8 cellular contexts compared by ENCODE assay signal in genomic region chr22:43883012-43883661, GRCh38. TPM values are rescaled to one million over a fixed set of nuclear protein-coding genes. Genes with fewer than 3 reads are reported as not detected.
DNase-seq lines count a peak whose midpoint lies in the region; ATAC-seq and TF ChIP-seq lines count a peak whose summit lies in the region.

No MANE protein-coding gene starts in this region.

- H3F3A ChIP-seq in neural progenitor cell (ENCODE audit: low read depth), result no peaks in the 10 kb centered on the region

- intact Hi-C loops in CD8-positive, alpha-beta T cell (cut with DNase I, micrococcal nuclease), result loop anchor here in 1 of 2 experiments (1.0 kb wide), 1 partner anchor 63 kb away; no protein-coding TSS in a partner anchor

- POLR2A ChIA-PET in CD8-positive, alpha-beta T cell (lab: Charles Lee), result no interaction called here

- no peaks in the 10 kb centered on the region for H3K27me3 ChIP-seq in CD8-positive, alpha-beta T cell (ENCODE audit: insufficient read depth, low read length)
- H3K27me3 ChIP-seq in H7 (ENCODE audit: control insufficient read depth, insufficient read depth, low read length) (no peaks in the 10 kb centered on the region), neural progenitor cell (no peaks in the 10 kb centered on the region)

- CTCF ChIA-PET in CD8-positive, alpha-beta T cell (lab: Charles Lee), result interaction anchor here (0.8 to 1.3 kb wide), 5 partner anchors 15 to 744 kb away, joined by 3 to 11 read pairs (median 3); no protein-coding TSS in a partner anchor

- H4K20me1 ChIP-seq in neural progenitor cell (ENCODE audit: low read depth), result peaks cover 2% of the 10 kb centered on the region

- no peak overlapping the region for H3K4me3 ChIP-seq in CD8-positive, alpha-beta T cell (ENCODE audit: low read depth, low read length)
- H3K4me3 ChIP-seq in H7 (ENCODE audit: insufficient read depth, low read depth, low read length) (no peak overlapping the region), epithelial cell of esophagus (ENCODE audit: low read length) (no peak overlapping the region), neural progenitor cell (no peak overlapping the region)

- peaks cover 25% of the 10 kb centered on the region for H3K27me3 Mint-ChIP-seq in CD8-positive, alpha-beta T cell (ENCODE audit: low read depth)
- H3K27me3 Mint-ChIP-seq in neural progenitor cell (ENCODE audit: insufficient read depth, low read depth), result peaks cover 20% of the 10 kb centered on the region

- no peak overlapping the region for H2AFZ ChIP-seq in neural progenitor cell (replicated peaks)

- H3K9me3 ChIP-seq in CD8-positive, alpha-beta T cell (ENCODE audit: low read length), result no peaks in the 10 kb centered on the region
- H3K9me3 ChIP-seq in neural progenitor cell (ENCODE audit: low read depth), result no peaks in the 10 kb centered on the region

- no peak overlapping the region for H3K27ac ChIP-seq in CD8-positive, alpha-beta T cell (ENCODE audit: low read depth, low read length)
- no peak overlapping the region for H3K27ac ChIP-seq in neural progenitor cell

- DNase-seq in CD8-positive, alpha-beta T cell, result peak in 4 of 7 experiments; percentile 22 to 45 (median 38)
- DNase-seq in H7 (peak; percentile 95), NCI-H526 treated with DMSO at 0.1 percent for 48 hours (lab: John Stamatoyannopoulos, UW) (peak; percentile 4), epithelial cell of esophagus (ENCODE audit: low read depth) (peak; percentile 84), neural progenitor cell (ENCODE audit: low spot score) (peak; percentile 90), C1 segment of cervical spinal cord (lab: John Stamatoyannopoulos, UW) (no peak)
- DNase-seq in activated CD4-positive, alpha-beta T cell treated with anti-CD3 and anti-CD28 coated beads, Interleukin-2, amount 50 U/mL, for 48 hours, result peak; percentile 51 to 64

- TF ChIP-seq CTCF in CD8-positive, alpha-beta T cell (IDR thresholded peaks at IDR 0.05), result peak; percentile 43
- TF ChIP-seq CTCF in epithelial cell of esophagus (IDR thresholded peaks at IDR 0.05; ENCODE audit: insufficient read depth, low read depth, low read length, missing control alignments), result peak; percentile 82
- peak; percentile 89 for TF ChIP-seq CTCF in neural progenitor cell (IDR thresholded peaks at IDR 0.05)

- no peak overlapping the region for H3K9ac ChIP-seq in neural progenitor cell

- no peaks in the 10 kb centered on the region for H3K9me3 Mint-ChIP-seq in CD8-positive, alpha-beta T cell
- no peaks in the 10 kb centered on the region for H3K9me3 Mint-ChIP-seq in neural progenitor cell

- H3K36me3 Mint-ChIP-seq in CD8-positive, alpha-beta T cell, result no peaks in the 10 kb centered on the region
- no peaks in the 10 kb centered on the region for H3K36me3 Mint-ChIP-seq in neural progenitor cell

- H3K36me3 ChIP-seq in CD8-positive, alpha-beta T cell (ENCODE audit: insufficient read depth, low read length), result no peaks in the 10 kb centered on the region
- H3K36me3 ChIP-seq in H7 (replicated peaks; ENCODE audit: control insufficient read depth, insufficient read depth, low read length) (no peaks in the 10 kb centered on the region; the same call in 1 of the 2 replicates), neural progenitor cell (no peaks in the 10 kb centered on the region)

- no peak overlapping the region for H3K4me3 Mint-ChIP-seq in CD8-positive, alpha-beta T cell
- H3K4me3 Mint-ChIP-seq in neural progenitor cell, result no peak overlapping the region

- no peaks in the 10 kb centered on the region for H3K79me2 ChIP-seq in neural progenitor cell (ENCODE audit: low read depth)

- ATAC-seq in CD8-positive, alpha-beta T cell, result peak; percentile 44
- no peak for ATAC-seq in HG03565 (IDR thresholded peaks at IDR 0.05; ENCODE audit: unreplicated experiment)

- no peak overlapping the region for H3K27ac Mint-ChIP-seq in CD8-positive, alpha-beta T cell
- no peak overlapping the region for H3K27ac Mint-ChIP-seq in neural progenitor cell

- no peak overlapping the region for H3K4me2 ChIP-seq in neural progenitor cell

- H3K4me1 ChIP-seq in CD8-positive, alpha-beta T cell (ENCODE audit: insufficient read depth, low read length), result no peaks in the 10 kb centered on the region
- H3K4me1 ChIP-seq in neural progenitor cell, result no peaks in the 10 kb centered on the region

- H3K4me1 Mint-ChIP-seq in CD8-positive, alpha-beta T cell (ENCODE audit: low read depth), result no peaks in the 10 kb centered on the region
- peaks cover 8% of the 10 kb centered on the region for H3K4me1 Mint-ChIP-seq in neural progenitor cell

RNA-seq across cellular contexts. Expression of gene PNPLA5, which starts 8.7 kb away (rescaled TPM):
- total RNA-seq in CD8-positive, alpha-beta T cell, result not detected
- 2.2 and 4.0 TPM in 2 replicates for total RNA-seq in H7 (2014; rRNA removed; shearing (Covaris generic))
- total RNA-seq in neural progenitor cell (ENCODE audit: low replicate concordance), result 0.11 and 0.22 TPM in 2 replicates

RNA-seq across cellular contexts. Expression of gene SULT4A1, which starts 20.8 kb away (rescaled TPM):
- total RNA-seq in CD8-positive, alpha-beta T cell, result not detected
- total RNA-seq in H7 (2014; rRNA removed; shearing (Covaris generic)), result 6.3 and 9.8 TPM in 2 replicates
- 14.2 and 15.7 TPM in 2 replicates for total RNA-seq in neural progenitor cell (ENCODE audit: low replicate concordance)

RNA-seq across cellular contexts. Expression of gene PNPLA3, which starts 40.5 kb away (rescaled TPM):
- total RNA-seq in CD8-positive, alpha-beta T cell, result not detected
- total RNA-seq in H7 (2014; rRNA removed; shearing (Covaris generic)), result 10.7 and 15.0 TPM in 2 replicates
- 4.8 and 9.0 TPM in 2 replicates for total RNA-seq in neural progenitor cell (ENCODE audit: low replicate concordance)

Comparison
In these comparisons a context has a peak if more than half of its experiments do, and no peak if none do; other contexts are left out.
1. DNase-seq: peak in CD8-positive, alpha-beta T cell (4 of 7), H7 (single experiment), NCI-H526 treated with DMSO at 0.1 percent for 48 hours (single experiment), activated CD4-positive, alpha-beta T cell treated with anti-CD3 and anti-CD28 coated beads, Interleukin-2, amount 50 U/mL, for 48 hours (2 of 2), epithelial cell of esophagus (single experiment) and neural progenitor cell (single experiment); none in C1 segment of cervical spinal cord (0 of 14).
2. Peak in every context shown above with its lines, with median percentiles within 50 percentile points of each other: CTCF ChIP-seq.